In the genomic region with DNA sequence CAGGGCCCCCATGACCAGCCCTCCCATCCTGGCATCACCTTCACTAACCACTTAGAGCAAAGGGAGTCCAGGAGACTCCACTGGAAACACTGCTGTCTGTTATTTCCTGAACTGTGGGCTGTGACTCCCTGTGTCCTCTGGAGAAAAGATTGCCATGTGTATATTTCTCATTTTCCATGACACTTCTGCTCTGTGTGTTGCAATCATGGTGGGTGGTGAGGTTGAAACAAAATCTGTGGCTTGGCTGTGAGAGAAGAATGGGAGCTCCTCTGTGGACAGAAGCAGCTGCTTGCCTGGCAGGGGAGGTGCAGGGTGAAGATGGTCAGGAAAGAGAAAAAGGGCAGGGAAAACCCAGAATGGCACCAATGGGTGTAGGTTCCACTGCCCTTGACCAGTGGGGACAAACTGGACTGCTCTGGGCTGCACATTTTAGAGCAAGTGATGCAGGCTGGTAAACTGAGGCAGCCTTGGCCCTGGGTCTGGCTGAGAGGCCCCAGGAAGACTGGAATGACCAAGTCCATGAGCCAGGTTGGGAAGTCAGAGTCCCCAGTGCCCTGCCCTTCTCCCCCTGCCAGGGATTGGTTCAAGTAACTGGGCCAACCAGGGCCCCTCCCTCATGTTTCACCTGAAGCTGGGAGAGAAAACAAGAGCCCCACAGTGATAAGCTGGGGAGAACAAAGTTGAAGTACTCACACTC, we compare ENCODE assay signal across 17 cellular contexts.
A peak's percentile ranks its signal among the peaks of the same experiment; 100 is the strongest.
DNase-seq lines count a peak whose midpoint lies in the region; ATAC-seq and TF ChIP-seq lines count a peak whose summit lies in the region.
"Had no signal": no experiment of that assay in that cellular context is flagged by ENCODE, and none has a peak within 500 bp of the region (broad histone marks: within the 10 kb centered on the region; RNA-seq: fewer than 3 reads in every experiment).

No MANE protein-coding gene starts in this region.

- intact Hi-C loops in heart left ventricle (cut with DNase I) = no loop called here
- intact Hi-C loops in esophagus squamous epithelium (cut with DNase I) = no loop called here

- no peak overlapping the region for H3K4me3 ChIP-seq in heart left ventricle
- no peak overlapping the region for H3K4me3 ChIP-seq in right atrium auricular region
- H3K4me3 ChIP-seq in astrocyte of the cerebellum (ENCODE audit: low read depth, low read length) = no peak overlapping the region
- no peak overlapping the region for H3K4me3 ChIP-seq in esophagus squamous epithelium
- H3K4me3 ChIP-seq: A549, skin epidermis, transverse colon had no signal

- in situ Hi-C loops in astrocyte of the cerebellum (cut with HindIII; ENCODE audit: low sequenced_read_pairs) = no loop called here

- DNase-seq in heart left ventricle = peak in 1 of 5 donors; percentile 18
- DNase-seq in right atrium auricular region (ENCODE audit: low spot score) = no peak
- DNase-seq in astrocyte of the cerebellum (ENCODE audit: low read depth) = peak; percentile 41
- DNase-seq in iris pigment epithelial cell (ENCODE audit: low read depth) = peak; percentile 58
- no peak for DNase-seq in esophagus squamous epithelium (lab: John Stamatoyannopoulos, UW)
- DNase-seq in SW 1271 (lab: John Stamatoyannopoulos, UW) = no peak
- DNase-seq in cerebellar nuclear complex (lab: John Stamatoyannopoulos, UW) = no peak
- DNase-seq: activated CD4-positive, CD25-positive, alpha-beta regulatory T cell; activated gamma-delta T cell; effector CD4-positive, alpha-beta T cell; NCI-H2029; NCI-H748 treated with DMSO at 0.1 percent for 48 hours; nucleus accumbens; transverse colon had no signal

- H3K36me3 ChIP-seq in heart left ventricle = no peaks in the 10 kb centered on the region
- no peaks in the 10 kb centered on the region for H3K36me3 ChIP-seq in right atrium auricular region
- H3K36me3 ChIP-seq in esophagus squamous epithelium = no peaks in the 10 kb centered on the region
- H3K36me3 ChIP-seq: transverse colon had no signal

- ATAC-seq in heart left ventricle (peak; percentile 21 to 82 (median 70)), GM18907 (IDR thresholded peaks at IDR 0.05; ENCODE audit: unreplicated experiment) (no peak)
- ATAC-seq: A549 had no signal

- H3K27ac ChIP-seq in heart left ventricle (peak overlapping the region in 1 of 12 donors; percentile 23), right atrium auricular region (peak overlapping the region in 1 of 2 donors; percentile 13), esophagus squamous epithelium (no peak overlapping the region)
- H3K27ac ChIP-seq: A549, skin epidermis, transverse colon had no signal

- no peak for TF ChIP-seq POLR2A in heart left ventricle (IDR thresholded peaks at IDR 0.05)
- TF ChIP-seq POLR2A in esophagus squamous epithelium (IDR thresholded peaks at IDR 0.05) = no peak

- no peaks in the 10 kb centered on the region for H3K27me3 ChIP-seq in heart left ventricle
- no peaks in the 10 kb centered on the region for H3K27me3 ChIP-seq in right atrium auricular region
- peaks cover 0 to 21% (median 0%) of the 10 kb centered on the region in 4 donors for H3K27me3 ChIP-seq in esophagus squamous epithelium
- H3K27me3 ChIP-seq: transverse colon had no signal

- H3K4me1 ChIP-seq in heart left ventricle (no peaks in the 10 kb centered on the region), right atrium auricular region (no peaks in the 10 kb centered on the region), esophagus squamous epithelium (no peaks in the 10 kb centered on the region)
- H3K4me1 ChIP-seq: transverse colon had no signal

- TF ChIP-seq CTCF in heart left ventricle (IDR thresholded peaks at IDR 0.05) (no peak), right atrium auricular region (IDR thresholded peaks at IDR 0.05) (no peak), astrocyte of the cerebellum (IDR thresholded peaks at IDR 0.05; ENCODE audit: low read depth, low read length, missing control alignments) (no peak), esophagus squamous epithelium (IDR thresholded peaks at IDR 0.05) (no peak)

- H3K9me3 ChIP-seq in heart left ventricle (peaks cover 0 to 18% (median 0%) of the 10 kb centered on the region in 12 donors), right atrium auricular region (peaks cover 0 to 10% of the 10 kb centered on the region in 2 donors), esophagus squamous epithelium (no peaks in the 10 kb centered on the region)
- H3K9me3 ChIP-seq: A549, transverse colon had no signal

Comparison
In these comparisons a context has a peak if more than half of its experiments do, and no peak if none do; other contexts are left out.
1. DNase-seq: peak in astrocyte of the cerebellum (single experiment) and iris pigment epithelial cell (single experiment); none in right atrium auricular region (single experiment), esophagus squamous epithelium (single experiment), SW 1271 (0 of 2) and cerebellar nuclear complex (0 of 2).